ENCODE assay signal across 17 cellular contexts in genomic region chr17:50046179-50046578, GRCh38. TPM values are rescaled to one million over a fixed set of nuclear protein-coding genes. Genes with fewer than 3 reads are reported as not detected.
"Had no signal": no experiment of that assay in that cellular context is flagged by ENCODE, and none has a peak within 500 bp of the region (broad histone marks: within the 10 kb centered on the region; RNA-seq: fewer than 3 reads in every experiment).

No MANE protein-coding gene starts in this region.

- H3K79me2 ChIP-seq: hepatocyte had no signal

- H2AFZ ChIP-seq: hepatocyte had no signal

- ATAC-seq: activated CD4-positive, CD25-positive, alpha-beta regulatory T cell treated with anti-CD3 and anti-CD28 coated beads, Interleukin-2, amount 50 U/mL, for 24 hours; left lung; stimulated activated naive B cell treated with anti-CD40 and anti-IgM and Interleukin-4, amounts not matched to agents 10 μg/mL and 1 μg/mL and 100 μg/mL, for 72 hours had no signal

- DNase-seq: activated CD4-positive, alpha-beta T cell treated with anti-CD3 and anti-CD28 coated beads, Interleukin-2, amount 50 U/mL, for 4 hours; activated naive CD4-positive, alpha-beta T cell treated with anti-CD3 and anti-CD28 coated beads, Interleukin-2, amount 50 U/mL, for 16 hours; activated T-cell treated with anti-CD3 and anti-CD28 coated beads, Interleukin-2, amount 50 U/mL, for 24 hours; islet precursor cell; left lung; mammary epithelial cell; naive B cell; stimulated activated CD4-positive, alpha-beta T cell treated with anti-CD3 and anti-CD28 coated beads, Interleukin-15, amount 100 ng/mL, for 24 hours; stimulated activated CD4-positive, alpha-beta T cell treated with anti-CD3 and anti-CD28 coated beads, Interleukin-4, amount 100 ng/mL, for 1 hour; stimulated activated naive B cell treated with anti-CD40 and anti-IgM and Interleukin-4, amounts not matched to agents 10 μg/mL and 1 μg/mL and 100 μg/mL, for 72 hours; thyroid gland had no signal

- H3K27me3 ChIP-seq: hepatocyte, left lung, thyroid gland had no signal

- H3K9me3 ChIP-seq: left lung, neutrophil, thyroid gland had no signal

- H3K4me2 ChIP-seq: hepatocyte had no signal

- H3K4me3 ChIP-seq: dorsolateral prefrontal cortex, hepatocyte, left lung, skin epidermis, thyroid gland had no signal

- H3K27ac ChIP-seq: dorsolateral prefrontal cortex, hepatocyte, neutrophil, thyroid gland had no signal

- H3K36me3 ChIP-seq: left lung, neutrophil, thyroid gland had no signal

RNA-seq across cellular contexts. Expression of gene DLX3, which starts 51.2 kb away (rescaled TPM):
- total RNA-seq: mononuclear cell had no signal
